In genomic region chr1:227411066-227411465, GRCh38 we compare ENCODE assay signal across 26 cellular contexts.
DNase-seq lines count a peak whose midpoint lies in the region; ATAC-seq, FAIRE-seq and TF ChIP-seq lines count a peak whose summit lies in the region.
"Had no signal": no experiment of that assay in that cellular context is flagged by ENCODE, and none has a peak within 500 bp of the region (broad histone marks: within the 10 kb centered on the region; RNA-seq: fewer than 3 reads in every experiment).

No MANE protein-coding gene starts in this region.

- no peak overlapping the region for H2BK5ac ChIP-seq in IMR-90 (ENCODE audit: low read depth, low read length, poor library complexity, severe bottlenecking)

- H2BK15ac ChIP-seq in IMR-90 (ENCODE audit: low read depth, low read length) = no peak overlapping the region

- no CpG with 5 or more reads among the region's 7 CpGs for WGBS in IMR-90 (ENCODE audit: extremely low coverage in 2 of 2, insufficient read length in 1 of 2), 2 experiments

- H3K36me3 ChIP-seq in IMR-90 (ENCODE audit: control insufficient read depth, insufficient read depth, low read length) (no peaks in the 10 kb centered on the region), bronchial epithelial cell (ENCODE audit: control insufficient read depth, insufficient read depth, low read length) (no peaks in the 10 kb centered on the region)
- H3K36me3 ChIP-seq: SJCRH30 had no signal

- no peak overlapping the region for H3K4me2 ChIP-seq in IMR-90 (ENCODE audit: low read depth, low read length)
- H3K4me2 ChIP-seq: A549 had no signal

- DNase-seq in IMR-90 = peak; percentile 24
- peak; percentile 38 for DNase-seq in bronchial epithelial cell (ENCODE audit: low read depth)
- DNase-seq in fibroblast of the aortic adventitia (ENCODE audit: low read depth) = peak; percentile 39
- no peak for DNase-seq in SKM-1 (lab: John Stamatoyannopoulos, UW; ENCODE audit: unreplicated experiment)
- no peak for DNase-seq in cerebellar cortex (ENCODE audit: low spot score)
- DNase-seq in islet precursor cell = no peak
- DNase-seq: C1 segment of cervical spinal cord; Caco-2; CD8-positive, alpha-beta T cell; GF-D8; H7; KG1; MM.1S; NCI-H2029 treated with DMSO at 0.1 percent for 48 hours; NCI-H446 treated with DMSO at 0.1 percent for 48 hours; NCI-H526; NCI-H82; NK-92 treated with Interleukin-12 subunit alpha and Interleukin-12 subunit beta, amount 100 ng/mL, for 24 hours; PC-3; SJCRH30 had no signal

- no peak overlapping the region for H3K56ac ChIP-seq in IMR-90 (ENCODE audit: extremely low read depth, insufficient read depth, low read length)

- no peak overlapping the region for H3K27ac ChIP-seq in IMR-90 (ENCODE audit: insufficient read depth, low read length)
- H3K27ac ChIP-seq: A549, SJCRH30 had no signal

- BruUV-seq in IMR-90 (replicated peaks; lab: Mats Ljungman, UMichigan) = no TSS peak

- POLR2A ChIA-PET in IMR-90 (lab: Charles Lee; ENCODE audit: unreplicated experiment) = no interaction called here

- CTCF ChIA-PET in IMR-90 (lab: Yijun Ruan, JAX) = no interaction called here

- no peak overlapping the region for H2BK20ac ChIP-seq in IMR-90 (ENCODE audit: low read depth, low read length)

- no peak overlapping the region for H2AK9ac ChIP-seq in IMR-90 (replicated peaks; ENCODE audit: low read depth, low read length, poor library complexity)

- 0 out of 2 replicates have a peak, but pooled peaks cover 1% of the 10 kb centered on the region for H3K4me1 ChIP-seq in IMR-90 (ENCODE audit: control insufficient read depth, insufficient read depth, low read length)
- H3K4me1 ChIP-seq: A549, Caco-2, SJCRH30 had no signal

- no peak for TF ChIP-seq RAD21 in IMR-90 (IDR thresholded peaks at IDR 0.05; ENCODE audit: low read length)

- no peak overlapping the region for H3K23ac ChIP-seq in IMR-90 (ENCODE audit: low read depth, low read length)

- no peak overlapping the region for H4K91ac ChIP-seq in IMR-90 (ENCODE audit: insufficient read depth, low read depth, low read length)

- H2AK5ac ChIP-seq in IMR-90 (ENCODE audit: low read depth, low read length) = no peak overlapping the region

- no peak overlapping the region for H4K5ac ChIP-seq in IMR-90 (ENCODE audit: low read depth, low read length)

- no peaks in the 10 kb centered on the region for H4K20me1 ChIP-seq in IMR-90 (ENCODE audit: insufficient read depth, low read length)

- no peak for FAIRE-seq in bronchial epithelial cell (lab: Jason Lieb, UNC)
- FAIRE-seq: A549, GM12891, GM19239, HTR-8/SVneo had no signal

- in situ Hi-C loops in IMR-90 (cut with MboI; ENCODE audit: low sequenced_read_pairs) = no loop called here

- no peak overlapping the region for H3K18ac ChIP-seq in IMR-90 (ENCODE audit: low read depth, low read length)

- ATAC-seq in IMR-90 (ENCODE audit: low read depth) = no peak
- ATAC-seq in GM21786 (IDR thresholded peaks at IDR 0.05; ENCODE audit: unreplicated experiment) = no peak
- ATAC-seq: A549; CD8-positive, alpha-beta T cell; PC-3; SK-N-SH treated with all-trans-retinoic acid at 6 μM for 48 hours had no signal

- H3K27me3 ChIP-seq in IMR-90 (ENCODE audit: control insufficient read depth, insufficient read depth, low read length) (peaks cover 3% of the 10 kb centered on the region), bronchial epithelial cell (ENCODE audit: control insufficient read depth, insufficient read depth, low read length) (no peaks in the 10 kb centered on the region)
- H3K27me3 ChIP-seq: SJCRH30 had no signal

- dilution Hi-C loops in IMR-90 (cut with HindIII; ENCODE audit: low sequenced_read_pairs, unreplicated experiment) = no loop called here

- no peak overlapping the region for H3K14ac ChIP-seq in IMR-90 (replicated peaks; ENCODE audit: low read depth, low read length)

- intact Hi-C loops in IMR-90 (cut with micrococcal nuclease) = no loop called here

- H4K8ac ChIP-seq in IMR-90 (ENCODE audit: low read depth in 2 of 2, low read length in 2 of 2) = no peak overlapping the region

- no peaks in the 10 kb centered on the region for H3K79me1 ChIP-seq in IMR-90 (ENCODE audit: low read depth in 1 of 2, low read length in 2 of 2)

- no peak for TF ChIP-seq POLR2A in IMR-90 (IDR thresholded peaks at IDR 0.05; ENCODE audit: low read depth, low read length)

- TF ChIP-seq CTCF in IMR-90 (conservative IDR thresholded peaks at IDR 0.05; ENCODE audit: low read depth, low read length) (no peak), bronchial epithelial cell (IDR thresholded peaks at IDR 0.05; ENCODE audit: insufficient read depth, low read length, severe bottlenecking) (no peak), fibroblast of the aortic adventitia (IDR thresholded peaks at IDR 0.05; ENCODE audit: insufficient read depth, low read length) (no peak)

- no peak overlapping the region for H2BK120ac ChIP-seq in IMR-90 (ENCODE audit: low read depth, low read length)

- H3K9ac ChIP-seq in IMR-90 (ENCODE audit: low read depth, low read length) = no peak overlapping the region

- H3K4me3 ChIP-seq in IMR-90 (ENCODE audit: insufficient read depth, low read depth, low read length) (no peak overlapping the region), bronchial epithelial cell (ENCODE audit: low read depth, low read length) (no peak overlapping the region), fibroblast of the aortic adventitia (ENCODE audit: low read depth, low read length) (no peak overlapping the region)
- H3K4me3 ChIP-seq: A549, SJCRH30 had no signal

- H3K4ac ChIP-seq in IMR-90 (ENCODE audit: low read depth, low read length) = no peak overlapping the region

- no peaks in the 10 kb centered on the region for H3K9me1 ChIP-seq in IMR-90 (ENCODE audit: insufficient read depth, low read length)

- H2AFZ ChIP-seq in IMR-90 (replicated peaks; ENCODE audit: low read length, poor library complexity) = no peak overlapping the region

- H3K9me3 ChIP-seq in IMR-90 (ENCODE audit: control insufficient read depth, insufficient read depth, low read length) = no peaks in the 10 kb centered on the region
- H3K9me3 ChIP-seq: A549, Caco-2, SJCRH30 had no signal

TF ChIP-seq in IMR-90, 13 proteins besides CTCF, POLR2A, EP300 and RAD21:
- peak; percentile 20; the same call in 1 of the 2 replicates for TF ChIP-seq CEBPB (IDR thresholded peaks at IDR 0.05; ENCODE audit: low read depth, low read length)
- TF ChIP-seq USF2 (IDR thresholded peaks at IDR 0.05; ENCODE audit: low read depth, low read length) = no peak

Comparison
In these comparisons a context has a peak if more than half of its experiments do, and no peak if none do; other contexts are left out.
1. DNase-seq: peak in IMR-90 (single experiment), bronchial epithelial cell (single experiment) and fibroblast of the aortic adventitia (single experiment); none in SKM-1 (single experiment), cerebellar cortex (single experiment) and islet precursor cell (single experiment).